8 cellular contexts compared by ENCODE assay signal in genomic region chr16:1493746-1494094, GRCh38. TPM values are rescaled to one million over a fixed set of nuclear protein-coding genes. Genes with fewer than 3 reads are reported as not detected.
DNase-seq lines count a peak whose midpoint lies in the region; ATAC-seq and TF ChIP-seq lines count a peak whose summit lies in the region.

No MANE protein-coding gene starts in this region.

- H3K4me2 ChIP-seq in SK-N-SH (peak overlapping the region; percentile 95), neural progenitor cell (peak overlapping the region; percentile 99)

- peak overlapping the region; percentile 85 for H3K9ac ChIP-seq in SK-N-SH
- peak overlapping the region; percentile 99 for H3K9ac ChIP-seq in neural progenitor cell

- no peaks in the 10 kb centered on the region for H4K20me1 ChIP-seq in SK-N-SH (ENCODE audit: insufficient read depth)
- H4K20me1 ChIP-seq in neural progenitor cell (ENCODE audit: low read depth), result peaks cover 12% of the 10 kb centered on the region

- H3K4me1 Mint-ChIP-seq in neural progenitor cell, result peaks cover 7% of the 10 kb centered on the region

- no peak for TF ChIP-seq RAD21 in SK-N-SH (IDR thresholded peaks at IDR 0.05; ENCODE audit: low read length)

- WGBS in SK-N-SH (ENCODE audit: low lambda C conversion rate), result 0% methylated on average over 7 of the region's 30 CpGs
- WGBS in esophagus muscularis mucosa, result no CpG with 5 or more reads among the region's 30 CpGs

- POLR2A ChIA-PET in A673 (lab: Charles Lee; ENCODE audit: low non-redundant PET) (no interaction called here), SK-N-SH (lab: Yijun Ruan, JAX) (no interaction called here)

- no peaks in the 10 kb centered on the region for H3K9me3 ChIP-seq in A673 (ENCODE audit: low read depth, low read length, poor library complexity, severe bottlenecking)
- no peaks in the 10 kb centered on the region for H3K9me3 ChIP-seq in SK-N-SH
- H3K9me3 ChIP-seq in esophagus muscularis mucosa, result no peaks in the 10 kb centered on the region
- no peaks in the 10 kb centered on the region for H3K9me3 ChIP-seq in neural progenitor cell (ENCODE audit: low read depth)

- H3K4me1 ChIP-seq in A673 (ENCODE audit: insufficient read depth, low read length, poor library complexity, severe bottlenecking), result peaks cover 3% of the 10 kb centered on the region
- H3K4me1 ChIP-seq in SK-N-SH (ENCODE audit: control insufficient read depth in 1 of 2, insufficient read depth in 2 of 2, low read depth in 1 of 2, low read length in 1 of 2), result peaks cover 0 to 17% of the 10 kb centered on the region in 2 experiments; a peak in 1 of 4 replicates
- peaks cover 24 to 34% (median 31%) of the 10 kb centered on the region in 4 donors for H3K4me1 ChIP-seq in esophagus muscularis mucosa
- H3K4me1 ChIP-seq in neural progenitor cell, result peaks cover 10% of the 10 kb centered on the region

- H3F3A ChIP-seq in SK-N-SH (replicated peaks; ENCODE audit: insufficient read depth) (no peaks in the 10 kb centered on the region), neural progenitor cell (ENCODE audit: low read depth) (peaks cover 11% of the 10 kb centered on the region)

- H2AFZ ChIP-seq in SK-N-SH (ENCODE audit: low read depth), result peak overlapping the region; percentile 81; the same call in 1 of the 2 replicates
- peak overlapping the region; percentile 100 for H2AFZ ChIP-seq in neural progenitor cell (replicated peaks)

- CTCF ChIA-PET in A673 (lab: Charles Lee), result no interaction called here
- CTCF ChIA-PET in SK-N-SH (lab: Yijun Ruan, JAX), result interaction anchor here (0.9 to 1.8 kb wide), 6 partner anchors 9 to 212 kb away, joined by 3 to 5 read pairs (median 4); partner anchors contain the start of gene MAPK8IP3

- H3K4me3 Mint-ChIP-seq in neural progenitor cell, result peak overlapping the region; percentile 89

- H3K27me3 Mint-ChIP-seq in neural progenitor cell (ENCODE audit: insufficient read depth, low read depth), result no peaks in the 10 kb centered on the region

- H3K27ac ChIP-seq in A673 (ENCODE audit: low read depth, low read length, poor library complexity, severe bottlenecking) (peak overlapping the region; percentile 98), SK-N-SH (ENCODE audit: low read depth in 2 of 2, low read length in 1 of 2) (peak overlapping the region; percentile 20 to 71; a peak in 1 of 4 replicates), esophagus muscularis mucosa (replicated peaks in 1 of 4) (peak overlapping the region; percentile 84 to 92 (median 88)), neural progenitor cell (no peak overlapping the region)

- H3K4me3 ChIP-seq in A673 (ENCODE audit: low read depth, low read length, poor library complexity, severe bottlenecking) (peak overlapping the region; percentile 88), SK-N-SH (ENCODE audit: low read depth in 2 of 2, low read length in 1 of 2) (peak overlapping the region; percentile 78 to 83), esophagus muscularis mucosa (peak overlapping the region; percentile 81 to 89 (median 84)), neural progenitor cell (peak overlapping the region; percentile 96)

- no peaks in the 10 kb centered on the region for H3K9me3 Mint-ChIP-seq in neural progenitor cell

- peaks cover 2% of the 10 kb centered on the region for H3K36me3 Mint-ChIP-seq in neural progenitor cell

- TSS peak; percentile 62 for BruUV-seq in A673 (replicated peaks; lab: Mats Ljungman, UMichigan)

- H3K9me2 ChIP-seq in SK-N-SH, result no peaks in the 10 kb centered on the region

- DNase-seq in A673 (ENCODE audit: low spot score) (peak; percentile 40), GM19240 (ENCODE audit: insufficient read length, low spot score) (peak; percentile 36), SK-N-SH (no peak), esophagus muscularis mucosa (ENCODE audit: extremely low spot score) (no peak), neural progenitor cell (ENCODE audit: low spot score) (peak; percentile 60), Ammon's horn (ENCODE audit: low spot score) (no peak), GM10266 (ENCODE audit: extremely low spot score) (no peak)

- H3K79me2 ChIP-seq in SK-N-SH (ENCODE audit: insufficient read depth) (peaks cover 17% of the 10 kb centered on the region; the same call in 1 of the 2 replicates), neural progenitor cell (ENCODE audit: low read depth) (peaks cover 23% of the 10 kb centered on the region)

- no peaks in the 10 kb centered on the region for H3K27me3 ChIP-seq in A673 (replicated peaks; ENCODE audit: insufficient read depth, low read depth, low read length, poor library complexity)
- H3K27me3 ChIP-seq in SK-N-SH (ENCODE audit: insufficient read depth), result no peaks in the 10 kb centered on the region
- no peaks in the 10 kb centered on the region for H3K27me3 ChIP-seq in esophagus muscularis mucosa
- no peaks in the 10 kb centered on the region for H3K27me3 ChIP-seq in neural progenitor cell

- H3K36me3 ChIP-seq in A673 (ENCODE audit: insufficient read depth, low read length, poor library complexity, severe bottlenecking) (peaks cover 9% of the 10 kb centered on the region), SK-N-SH (replicated peaks in 1 of 2; ENCODE audit: control insufficient read depth in 1 of 2, insufficient read depth in 2 of 2, low read length in 1 of 2) (peaks cover 0 to 28% of the 10 kb centered on the region in 2 experiments), esophagus muscularis mucosa (peaks cover 17 to 43% (median 40%) of the 10 kb centered on the region in 4 donors), neural progenitor cell (no peaks in the 10 kb centered on the region)

- intact Hi-C loops in A673 (cut with micrococcal nuclease; ENCODE audit: unreplicated experiment), result no loop called here
- intact Hi-C loops in esophagus muscularis mucosa (cut with DNase I), result loop anchor here (5.0 kb wide), 2 partner anchors 74 to 119 kb away; partner anchors contain the start of genes CRAMP1 and IFT140

- TF ChIP-seq EP300 in SK-N-SH (IDR thresholded peaks at IDR 0.05; ENCODE audit: borderline replicate concordance in 1 of 2, low read depth in 1 of 2, low read length in 1 of 2) (no peak), esophagus muscularis mucosa (IDR thresholded peaks at IDR 0.05) (no peak)

- no peak for TF ChIP-seq POLR2A in esophagus muscularis mucosa (IDR thresholded peaks at IDR 0.05; ENCODE audit: low read depth)

- H3K27ac Mint-ChIP-seq in neural progenitor cell, result no peak overlapping the region

- TF ChIP-seq CTCF in A673 (conservative IDR thresholded peaks at IDR 0.05; ENCODE audit: low read depth, low read length) (no peak), SK-N-SH (IDR thresholded peaks at IDR 0.05) (no peak), esophagus muscularis mucosa (IDR thresholded peaks at IDR 0.05) (no peak), neural progenitor cell (IDR thresholded peaks at IDR 0.05) (no peak), GM10266 (IDR thresholded peaks at IDR 0.05; ENCODE audit: control insufficient read depth, insufficient read depth, low read depth, missing control alignments) (no peak)

- no peak for ATAC-seq in HG02840 (IDR thresholded peaks at IDR 0.05; ENCODE audit: low FRiP score, unreplicated experiment)

TF ChIP-seq in SK-N-SH, 30 proteins besides CTCF, POLR2A, EP300 and RAD21 (continues in another document):
- TF ChIP-seq MAX (IDR thresholded peaks at IDR 0.05; ENCODE audit: low read depth), result no peak; the same call in 1 of the 2 replicates

RNA-seq across cellular contexts. Expression of gene TELO2, which starts 0.6 kb away (rescaled TPM):
- total RNA-seq in A673 (2021), result 62.9 and 67.0 TPM in 2 replicates
- 19.1 and 24.2 TPM in 2 replicates for polyA plus RNA-seq in SK-N-SH (2012; rRNA removed)
- 4.1 and 7.9 TPM in 2 replicates for polyA plus RNA-seq in SK-N-SH (2012; cell fraction: cytosol; rRNA removed)
- polyA plus RNA-seq in SK-N-SH (2012; cell fraction: nucleus; rRNA removed), result 119 and 154 TPM in 2 replicates
- total RNA-seq in esophagus muscularis mucosa, result 10 to 100 TPM; 14.1 to 27.7 (median 18.4) TPM
- 18.3 and 58.4 TPM in 2 replicates for total RNA-seq in neural progenitor cell (ENCODE audit: low replicate concordance)

RNA-seq across cellular contexts. Expression of gene PTX4, which starts 5.0 kb away (rescaled TPM):
- total RNA-seq in A673 (2021) (not detected in 2 replicates), esophagus muscularis mucosa (under 1 TPM in 3 of 4 donors, not detected in 1; 0.39 to 0.75 (median 0.66) TPM), neural progenitor cell (ENCODE audit: low replicate concordance) (not detected in 2 replicates)
- not detected in 2 replicates for polyA plus RNA-seq in SK-N-SH (2012; rRNA removed)
- not detected in 2 replicates for polyA plus RNA-seq in SK-N-SH (2012; cell fraction: cytosol; rRNA removed)
- polyA plus RNA-seq in SK-N-SH (2012; cell fraction: nucleus; rRNA removed), result 0.06 TPM in 1 of 2 replicates, not detected in the other

RNA-seq across cellular contexts. Expression of gene CLCN7, which starts 18.9 kb away (rescaled TPM):
- total RNA-seq in A673 (2021) (82.2 and 89.3 TPM in 2 replicates), esophagus muscularis mucosa (100 to 1,000 TPM in 1 of 4 donors, 10 to 100 TPM in 3; 41.5 to 130 (median 71.9) TPM), neural progenitor cell (ENCODE audit: low replicate concordance) (11.5 and 33.4 TPM in 2 replicates)
- polyA plus RNA-seq in SK-N-SH (2012; rRNA removed), result 22.7 and 44.3 TPM in 2 replicates
- 17.7 and 21.3 TPM in 2 replicates for polyA plus RNA-seq in SK-N-SH (2012; cell fraction: cytosol; rRNA removed)
- polyA plus RNA-seq in SK-N-SH (2012; cell fraction: nucleus; rRNA removed), result 152 and 419 TPM in 2 replicates

RNA-seq across cellular contexts. Expression of gene TMEM204, which starts 39.7 kb away (rescaled TPM):
- total RNA-seq in A673 (2021) (not detected in 2 replicates), esophagus muscularis mucosa (10 to 100 TPM; 39.5 to 75.0 (median 57.1) TPM), neural progenitor cell (ENCODE audit: low replicate concordance) (not detected in 2 replicates)
- 2.1 and 2.3 TPM in 2 replicates for polyA plus RNA-seq in SK-N-SH (2012; rRNA removed)
- 0.85 and 1.4 TPM in 2 replicates for polyA plus RNA-seq in SK-N-SH (2012; cell fraction: cytosol; rRNA removed)
- polyA plus RNA-seq in SK-N-SH (2012; cell fraction: nucleus; rRNA removed), result 1.4 and 1.5 TPM in 2 replicates

RNA-seq across cellular contexts. Expression of gene CCDC154, which starts 49.4 kb away (rescaled TPM):
- total RNA-seq in A673 (2021) (1.2 and 1.6 TPM in 2 replicates), esophagus muscularis mucosa (under 1 TPM in 3 of 4 donors, not detected in 1; 0.17 to 0.58 (median 0.42) TPM), neural progenitor cell (ENCODE audit: low replicate concordance) (0.28 TPM in 1 of 2 replicates, not detected in the other)
- polyA plus RNA-seq in SK-N-SH (2012; rRNA removed), result 0.35 and 0.41 TPM in 2 replicates
- polyA plus RNA-seq in SK-N-SH (2012; cell fraction: cytosol; rRNA removed), result 0.03 and 0.10 TPM in 2 replicates
- polyA plus RNA-seq in SK-N-SH (2012; cell fraction: nucleus; rRNA removed), result 3.6 and 6.9 TPM in 2 replicates

Comparison
In these comparisons a context has a peak if more than half of its experiments do, and no peak if none do; other contexts are left out.
1. DNase-seq: peak in A673 (single experiment), GM19240 (single experiment) and neural progenitor cell (single experiment); none in SK-N-SH (single experiment), esophagus muscularis mucosa (single experiment), Ammon's horn (single experiment) and GM10266 (single experiment).
2. Peak in every context shown above with its lines, with median percentiles within 50 percentile points of each other: H3K4me3 ChIP-seq.